14 cellular contexts compared by ENCODE assay signal in genomic region chr20:51423810-51424209, GRCh38.
A peak's percentile ranks its signal among the peaks of the same experiment; 100 is the strongest.
DNase-seq lines count a peak whose midpoint lies in the region; ATAC-seq lines count a peak whose summit lies in the region.
"Had no signal": no experiment of that assay in that cellular context is flagged by ENCODE, and none has a peak within 500 bp of the region (broad histone marks: within the 10 kb centered on the region; RNA-seq: fewer than 3 reads in every experiment).

No MANE protein-coding gene starts in this region.

- no peak for DNase-seq in CD4-positive, CD25-positive, alpha-beta regulatory T cell
- DNase-seq in activated naive CD8-positive, alpha-beta T cell treated with anti-CD3 and anti-CD28 coated beads for 36 hours = no peak
- DNase-seq in AML-193 (lab: John Stamatoyannopoulos, UW) = no peak
- DNase-seq in NCI-H1048 (lab: John Stamatoyannopoulos, UW) = no peak
- DNase-seq: aorta; effector CD4-positive, alpha-beta T cell; foreskin keratinocyte; GM23248; kidney glomerular epithelial cell; retina had no signal

- H3K9me3 Mint-ChIP-seq in CD4-positive, CD25-positive, alpha-beta regulatory T cell = no peaks in the 10 kb centered on the region
- H3K9me3 Mint-ChIP-seq in activated naive CD8-positive, alpha-beta T cell treated with anti-CD3 and anti-CD28 coated beads for 36 hours = no peaks in the 10 kb centered on the region

- H3K9ac ChIP-seq in HUES48 (ENCODE audit: low read depth, low read length) = no peak overlapping the region
- H3K9ac ChIP-seq: GM23248 had no signal

- H3K4me3 ChIP-seq in CD4-positive, CD25-positive, alpha-beta regulatory T cell (ENCODE audit: low read depth, low read length) = peak overlapping the region; percentile 71
- H3K4me3 ChIP-seq in HUES48 (ENCODE audit: low read depth, low read length) (no peak overlapping the region), mesodermal cell (ENCODE audit: extremely low read depth, insufficient read depth, low read length, poor library complexity, severe bottlenecking) (no peak overlapping the region)
- H3K4me3 ChIP-seq: GM23248 had no signal

- peak overlapping the region; percentile 66 for H3K27ac ChIP-seq in CD4-positive, CD25-positive, alpha-beta regulatory T cell (ENCODE audit: insufficient read depth, low read length, poor library complexity, severe bottlenecking)
- peak overlapping the region; percentile 46 for H3K27ac ChIP-seq in HUES48 (ENCODE audit: low read depth, low read length)
- peak overlapping the region; percentile 53 for H3K27ac ChIP-seq in mesodermal cell (ENCODE audit: low read depth, low read length, severe bottlenecking)
- H3K27ac ChIP-seq: foreskin keratinocyte, GM23248 had no signal

- peaks cover 36% of the 10 kb centered on the region for H3K4me1 ChIP-seq in CD4-positive, CD25-positive, alpha-beta regulatory T cell (ENCODE audit: control insufficient read depth, insufficient read depth, low read length, poor library complexity, severe bottlenecking)
- H3K4me1 ChIP-seq in HUES48 (ENCODE audit: control insufficient read depth, insufficient read depth, low read length) (peaks cover 21% of the 10 kb centered on the region), mesodermal cell (ENCODE audit: control insufficient read depth, insufficient read depth, low read length, poor library complexity, severe bottlenecking) (peaks cover 61% of the 10 kb centered on the region)
- H3K4me1 ChIP-seq: foreskin keratinocyte had no signal

- H3K27me3 Mint-ChIP-seq in CD4-positive, CD25-positive, alpha-beta regulatory T cell = no peaks in the 10 kb centered on the region
- no peaks in the 10 kb centered on the region for H3K27me3 Mint-ChIP-seq in activated naive CD8-positive, alpha-beta T cell treated with anti-CD3 and anti-CD28 coated beads for 36 hours

- no peaks in the 10 kb centered on the region for H3K27me3 ChIP-seq in CD4-positive, CD25-positive, alpha-beta regulatory T cell (ENCODE audit: control insufficient read depth, insufficient read depth, low read length)
- no peaks in the 10 kb centered on the region for H3K27me3 ChIP-seq in HUES48 (ENCODE audit: control insufficient read depth, insufficient read depth, low read length)

- peak overlapping the region; percentile 6 to 86 (median 61) for H3K4me3 Mint-ChIP-seq in CD4-positive, CD25-positive, alpha-beta regulatory T cell
- H3K4me3 Mint-ChIP-seq in activated naive CD8-positive, alpha-beta T cell treated with anti-CD3 and anti-CD28 coated beads for 36 hours = no peak overlapping the region

- H3K4me1 Mint-ChIP-seq in CD4-positive, CD25-positive, alpha-beta regulatory T cell = peaks cover 35 to 65% (median 53%) of the 10 kb centered on the region in 4 donors
- H3K4me1 Mint-ChIP-seq in activated naive CD8-positive, alpha-beta T cell treated with anti-CD3 and anti-CD28 coated beads for 36 hours = peaks cover 37% of the 10 kb centered on the region

- H3K36me3 ChIP-seq in CD4-positive, CD25-positive, alpha-beta regulatory T cell (ENCODE audit: control insufficient read depth, insufficient read depth, low read length) = peaks cover 43% of the 10 kb centered on the region
- H3K36me3 ChIP-seq in HUES48 (ENCODE audit: control insufficient read depth, insufficient read depth, low read length) = no peaks in the 10 kb centered on the region
- H3K36me3 ChIP-seq in mesodermal cell (ENCODE audit: control insufficient read depth, insufficient read depth, low read length) = no peaks in the 10 kb centered on the region

- peaks cover 24% of the 10 kb centered on the region for H3K36me3 Mint-ChIP-seq in CD4-positive, CD25-positive, alpha-beta regulatory T cell
- H3K36me3 Mint-ChIP-seq in activated naive CD8-positive, alpha-beta T cell treated with anti-CD3 and anti-CD28 coated beads for 36 hours = peaks cover 41% of the 10 kb centered on the region

- 31 to 32% methylated on average over 7 of the region's 7 CpGs for WGBS in mesodermal cell (ENCODE audit: insufficient coverage in 2 of 2), 2 experiments

- no peaks in the 10 kb centered on the region for H3K9me3 ChIP-seq in CD4-positive, CD25-positive, alpha-beta regulatory T cell (ENCODE audit: control insufficient read depth in 2 of 2, low read length in 2 of 2)
- H3K9me3 ChIP-seq in HUES48 (ENCODE audit: control insufficient read depth, insufficient read depth, low read length) (no peaks in the 10 kb centered on the region), mesodermal cell (ENCODE audit: control insufficient read depth, low read length) (no peaks in the 10 kb centered on the region)

- no peak for ATAC-seq in CD4-positive, CD25-positive, alpha-beta regulatory T cell (ENCODE audit: low read depth in 2 of 2)
- ATAC-seq in GM18519 (IDR thresholded peaks at IDR 0.05; ENCODE audit: low FRiP score, unreplicated experiment) (no peak), GM18909 (IDR thresholded peaks at IDR 0.05; ENCODE audit: poor library complexity, unreplicated experiment) (no peak)
- ATAC-seq: foreskin keratinocyte had no signal

- H3K27ac Mint-ChIP-seq in CD4-positive, CD25-positive, alpha-beta regulatory T cell = peak overlapping the region; percentile 84 to 98 (median 97)
- H3K27ac Mint-ChIP-seq in activated naive CD8-positive, alpha-beta T cell treated with anti-CD3 and anti-CD28 coated beads for 36 hours = peak overlapping the region; percentile 83
